In the genomic region with DNA sequence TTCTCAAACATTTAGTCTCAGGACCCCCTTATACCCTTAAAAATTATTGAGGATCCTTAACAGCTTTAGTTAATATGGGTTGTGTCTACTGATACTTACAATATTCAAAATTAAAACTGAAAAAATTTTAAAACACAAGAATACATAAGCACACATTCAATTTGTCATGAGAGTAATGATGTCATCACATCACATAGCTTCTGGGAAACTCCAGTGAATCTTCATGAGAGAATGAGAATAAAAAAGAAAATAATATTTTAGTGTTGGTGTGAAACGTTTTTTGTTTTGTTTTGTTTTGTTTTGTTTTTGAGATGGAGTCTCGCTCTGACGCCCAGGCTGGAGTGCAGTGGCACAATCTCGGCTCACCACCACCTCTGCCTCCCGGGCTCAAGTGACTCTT, we compare ENCODE assay signal across 18 cellular contexts. TPM values are rescaled to one million over a fixed set of nuclear protein-coding genes. Genes with fewer than 3 reads are reported as not detected.
A peak's percentile ranks its signal among the peaks of the same experiment; 100 is the strongest.
DNase-seq lines count a peak whose midpoint lies in the region; ATAC-seq and TF ChIP-seq lines count a peak whose summit lies in the region.
"Had no signal": no experiment of that assay in that cellular context is flagged by ENCODE, and none has a peak within 500 bp of the region (broad histone marks: within the 10 kb centered on the region; RNA-seq: fewer than 3 reads in every experiment).

No MANE protein-coding gene starts in this region.

- in situ Hi-C loops in mammary epithelial cell (cut with MboI; ENCODE audit: low sequenced_read_pairs in 2 of 2), result no loop called here

- H3K4me3 ChIP-seq in mammary epithelial cell (replicated peaks in 1 of 3; ENCODE audit: insufficient read depth in 1 of 3, low read depth in 2 of 3, low read length in 3 of 3), result no peak overlapping the region
- H3K4me3 ChIP-seq in HL-60 (replicated peaks; ENCODE audit: insufficient read depth, low read length), result no peak overlapping the region
- H3K4me3 ChIP-seq in fibroblast of mammary gland (ENCODE audit: control insufficient read depth, low read depth, low read length), result no peak overlapping the region
- H3K4me3 ChIP-seq: A549, BLaER1 had no signal

- CTCF ChIA-PET in mammary epithelial cell (lab: Charles Lee; ENCODE audit: low non-redundant PET) (no interaction called here), MCF 10A (lab: Yijun Ruan, JAX) (interaction anchor here (0.9 to 3.5 kb wide), 4 partner anchors 14 to 108 kb away, joined by 3 to 16 read pairs (median 4); no protein-coding TSS in a partner anchor)

- H3K36me3 ChIP-seq in mammary epithelial cell (ENCODE audit: insufficient read depth, low read length), result no peaks in the 10 kb centered on the region
- H3K36me3 ChIP-seq: BLaER1 had no signal

- H3K27ac Mint-ChIP-seq in MCF 10A (ENCODE audit: low read depth, unreplicated experiment), result no peak overlapping the region
- no peak overlapping the region for H3K27ac Mint-ChIP-seq in activated CD4-positive, alpha-beta T cell treated with anti-CD3 and anti-CD28 coated beads, Interleukin-2, amount 10 ng/mL, durations not matched to agents 24 days and 14 days
- H3K27ac Mint-ChIP-seq: CD8-positive, alpha-beta T cell; IgD-negative memory B cell had no signal

- no TSS peak for BruUV-seq in mammary epithelial cell (replicated peaks; lab: Mats Ljungman, UMichigan)
- BruUV-seq in MCF 10A (replicated peaks; lab: Mats Ljungman, UMichigan), result no TSS peak

- DNase-seq in mammary epithelial cell (peak; percentile 14), MCF 10A (ENCODE audit: unreplicated experiment) (no peak), HL-60 (ENCODE audit: low read depth in 1 of 2, low spot score in 1 of 2) (no peak), fibroblast of mammary gland (ENCODE audit: low read depth) (peak; percentile 21), head of caudate nucleus (no peak)
- DNase-seq in activated CD4-positive, alpha-beta T cell treated with anti-CD3 and anti-CD28 coated beads, Interleukin-2, amount 10 ng/mL, durations not matched to agents 24 days and 14 days, result no peak
- DNase-seq: Calu3; CD8-positive, alpha-beta T cell; DMS79 treated with DMSO at 0.1 percent for 48 hours; GF-D8; GOT3; H7; KG1 had no signal

- no peak for TF ChIP-seq CTCF in mammary epithelial cell (conservative IDR thresholded peaks at IDR 0.05 in 1 of 2, IDR thresholded peaks at IDR 0.05 in 1 of 2; ENCODE audit: extremely low read depth in 1 of 2, insufficient read depth in 1 of 2, low read depth in 1 of 2, low read length in 2 of 2)
- TF ChIP-seq CTCF in MCF 10A (IDR thresholded peaks at IDR 0.05; ENCODE audit: unreplicated experiment), result no peak
- no peak for TF ChIP-seq CTCF in HL-60 (IDR thresholded peaks at IDR 0.05; ENCODE audit: insufficient read depth, low read length)
- no peak for TF ChIP-seq CTCF in fibroblast of mammary gland (conservative IDR thresholded peaks at IDR 0.05; ENCODE audit: control insufficient read depth, insufficient read depth, low read depth, low read length)

- peaks cover 6% of the 10 kb centered on the region for H3K4me1 Mint-ChIP-seq in MCF 10A (ENCODE audit: insufficient read depth, unreplicated experiment)
- peaks cover 2% of the 10 kb centered on the region for H3K4me1 Mint-ChIP-seq in activated CD4-positive, alpha-beta T cell treated with anti-CD3 and anti-CD28 coated beads, Interleukin-2, amount 10 ng/mL, durations not matched to agents 24 days and 14 days
- H3K4me1 Mint-ChIP-seq: IgD-negative memory B cell had no signal

- no peaks in the 10 kb centered on the region for H3K79me2 ChIP-seq in mammary epithelial cell (ENCODE audit: insufficient read depth, low read length)

- intact Hi-C loops in mammary epithelial cell (cut with micrococcal nuclease) (no loop called here), MCF 10A (cut with micrococcal nuclease) (no loop called here), head of caudate nucleus (cut with DNase I) (no loop called here)
- intact Hi-C loops in activated CD4-positive, alpha-beta T cell treated with anti-CD3 and anti-CD28 coated beads, Interleukin-2, amount 10 ng/mL, durations not matched to agents 24 days and 14 days (cut with micrococcal nuclease), result no loop called here

- no peak overlapping the region for H3K4me3 Mint-ChIP-seq in MCF 10A (ENCODE audit: unreplicated experiment)
- H3K4me3 Mint-ChIP-seq in activated CD4-positive, alpha-beta T cell treated with anti-CD3 and anti-CD28 coated beads, Interleukin-2, amount 10 ng/mL, durations not matched to agents 24 days and 14 days, result no peak overlapping the region
- H3K4me3 Mint-ChIP-seq: CD8-positive, alpha-beta T cell; IgD-negative memory B cell had no signal

- POLR2A ChIA-PET in MCF 10A (lab: Yijun Ruan, JAX), result interaction anchor here (0.5 to 1.1 kb wide), 2 partner anchors 23 to 119 kb away, joined by 3 read pairs; no protein-coding TSS in a partner anchor

- peaks cover 12% of the 10 kb centered on the region for H3K4me1 ChIP-seq in mammary epithelial cell (ENCODE audit: insufficient read depth, low read length)

- H3K27me3 ChIP-seq in mammary epithelial cell (ENCODE audit: insufficient read depth, low read length) (no peaks in the 10 kb centered on the region), HL-60 (ENCODE audit: insufficient read depth, poor library complexity, severe bottlenecking) (no peaks in the 10 kb centered on the region)
- H3K27me3 ChIP-seq: BLaER1 had no signal

- no peak overlapping the region for H3K9ac ChIP-seq in mammary epithelial cell (ENCODE audit: insufficient read depth, low read length)
- H3K9ac ChIP-seq: BLaER1 had no signal

- H3K9me3 Mint-ChIP-seq in MCF 10A (ENCODE audit: unreplicated experiment), result peaks cover 12% of the 10 kb centered on the region
- no peaks in the 10 kb centered on the region for H3K9me3 Mint-ChIP-seq in activated CD4-positive, alpha-beta T cell treated with anti-CD3 and anti-CD28 coated beads, Interleukin-2, amount 10 ng/mL, durations not matched to agents 24 days and 14 days

- no peak for ATAC-seq in HG03025 (IDR thresholded peaks at IDR 0.05; ENCODE audit: low FRiP score, unreplicated experiment)
- ATAC-seq: A549; CD8-positive, alpha-beta T cell had no signal

- no peaks in the 10 kb centered on the region for H3K36me3 Mint-ChIP-seq in MCF 10A (ENCODE audit: insufficient read depth, unreplicated experiment)
- H3K36me3 Mint-ChIP-seq in activated CD4-positive, alpha-beta T cell treated with anti-CD3 and anti-CD28 coated beads, Interleukin-2, amount 10 ng/mL, durations not matched to agents 24 days and 14 days (ENCODE audit: low read depth), result no peaks in the 10 kb centered on the region
- H3K36me3 Mint-ChIP-seq: CD8-positive, alpha-beta T cell; IgD-negative memory B cell had no signal

- WGBS in mammary epithelial cell (ENCODE audit: low coverage, missing lambda C conversion rate), result 100% methylated on average over 3 of the region's 5 CpGs

- dilution Hi-C loops in mammary epithelial cell (cut with HindIII; ENCODE audit: low sequenced_read_pairs), result no loop called here

- H3K9me3 ChIP-seq in mammary epithelial cell (replicated peaks; ENCODE audit: insufficient read depth, low read length), result no peaks in the 10 kb centered on the region
- H3K9me3 ChIP-seq: A549 had no signal

- H2AFZ ChIP-seq in mammary epithelial cell (ENCODE audit: low read depth, low read length), result no peak overlapping the region

- no peak overlapping the region for H3K27ac ChIP-seq in mammary epithelial cell (ENCODE audit: insufficient read depth, low read depth, low read length)
- H3K27ac ChIP-seq in HL-60 (replicated peaks), result peak overlapping the region; percentile 68
- H3K27ac ChIP-seq: 22Rv1, A549, BLaER1 had no signal

- no peaks in the 10 kb centered on the region for H3K27me3 Mint-ChIP-seq in MCF 10A (ENCODE audit: insufficient read depth, unreplicated experiment)
- no peaks in the 10 kb centered on the region for H3K27me3 Mint-ChIP-seq in activated CD4-positive, alpha-beta T cell treated with anti-CD3 and anti-CD28 coated beads, Interleukin-2, amount 10 ng/mL, durations not matched to agents 24 days and 14 days

- H4K20me1 ChIP-seq in mammary epithelial cell (ENCODE audit: insufficient read depth, low read length), result no peaks in the 10 kb centered on the region
- H4K20me1 ChIP-seq: BLaER1 had no signal

- H3K4me2 ChIP-seq in mammary epithelial cell (ENCODE audit: insufficient read depth, low read depth, low read length), result no peak overlapping the region
- H3K4me2 ChIP-seq: BLaER1 had no signal

RNA-seq across cellular contexts. Expression of gene ACP3, which starts 25.1 kb away (rescaled TPM):
- under 1 TPM in 1 of 2 donors, not detected in 1; 0.33 TPM for total RNA-seq in mammary epithelial cell
- polyA plus RNA-seq in mammary epithelial cell, result 0.48 TPM
- not detected for polyA minus RNA-seq in mammary epithelial cell
- total RNA-seq in MCF 10A (2022), result not detected in 2 replicates
- total RNA-seq in activated CD4-positive, alpha-beta T cell treated with anti-CD3 and anti-CD28 coated beads, Interleukin-2, amount 10 ng/mL, durations not matched to agents 24 days and 14 days, result not detected in 2 replicates
- total RNA-seq: CD8-positive, alpha-beta T cell had no signal

Comparison
In these comparisons a context has a peak if more than half of its experiments do, and no peak if none do; other contexts are left out.
1. DNase-seq: peak in mammary epithelial cell (single experiment) and fibroblast of mammary gland (single experiment); none in MCF 10A (single experiment), HL-60 (0 of 2), activated CD4-positive, alpha-beta T cell treated with anti-CD3 and anti-CD28 coated beads, Interleukin-2, amount 10 ng/mL, durations not matched to agents 24 days and 14 days (single experiment) and head of caudate nucleus (0 of 42).